15 cellular contexts compared by ENCODE assay signal in genomic region chr10:49600781-49601400, GRCh38. TPM values are rescaled to one million over a fixed set of nuclear protein-coding genes. Genes with fewer than 3 reads are reported as not detected.
"Had no signal": no experiment of that assay in that cellular context is flagged by ENCODE, and none has a peak within 500 bp of the region (broad histone marks: within the 10 kb centered on the region; RNA-seq: fewer than 3 reads in every experiment).

No MANE protein-coding gene starts in this region.

- H3K27me3 ChIP-seq: ascending aorta had no signal

- H3K4me3 Mint-ChIP-seq: activated B cell treated with CpG ODN at 0.5 μM for 24 hours; activated CD4-positive, alpha-beta T cell treated with anti-CD3 and anti-CD28 coated beads, Interleukin-2, amount 10 ng/mL, durations not matched to agents 7 days and 5 days; naive B cell; T-helper 17 cell had no signal

- FAIRE-seq: bronchial epithelial cell, TTC549 had no signal

- H3K9me3 ChIP-seq: ascending aorta, gastrocnemius medialis, heart right ventricle had no signal

- H3K4me1 ChIP-seq: ascending aorta, gastrocnemius medialis, heart right ventricle had no signal

- ATAC-seq: gastrocnemius medialis, heart right ventricle, right cardiac atrium, T-helper 17 cell had no signal

- H3K4me1 Mint-ChIP-seq: activated B cell treated with CpG ODN at 0.5 μM for 24 hours; activated CD4-positive, alpha-beta T cell treated with anti-CD3 and anti-CD28 coated beads, Interleukin-2, amount 10 ng/mL, durations not matched to agents 7 days and 5 days; naive B cell; T-helper 17 cell had no signal

- H3K4me3 ChIP-seq: ascending aorta, coronary artery, gastrocnemius medialis, heart right ventricle, lung, smooth muscle cell had no signal

- H3K27ac Mint-ChIP-seq: activated B cell treated with CpG ODN at 0.5 μM for 24 hours; activated CD4-positive, alpha-beta T cell treated with anti-CD3 and anti-CD28 coated beads, Interleukin-2, amount 10 ng/mL, durations not matched to agents 7 days and 5 days; naive B cell; T-helper 17 cell had no signal

- H3K27ac ChIP-seq: ascending aorta, coronary artery, gastrocnemius medialis, heart right ventricle had no signal

- DNase-seq: activated B cell treated with CpG ODN at 0.5 μM for 24 hours; activated CD4-positive, alpha-beta T cell treated with anti-CD3 and anti-CD28 coated beads, Interleukin-2, amount 10 ng/mL, durations not matched to agents 7 days and 5 days; activated naive CD4-positive, alpha-beta T cell; effector CD8-positive, alpha-beta T cell; gastrocnemius medialis; heart right ventricle; naive B cell; right cardiac atrium; T-helper 17 cell had no signal

- H3K4me2 ChIP-seq: smooth muscle cell had no signal

- H3K36me3 ChIP-seq: ascending aorta, gastrocnemius medialis, heart right ventricle had no signal

- H3K9me3 Mint-ChIP-seq: activated B cell treated with CpG ODN at 0.5 μM for 24 hours; activated CD4-positive, alpha-beta T cell treated with anti-CD3 and anti-CD28 coated beads, Interleukin-2, amount 10 ng/mL, durations not matched to agents 7 days and 5 days had no signal

RNA-seq across cellular contexts. Expression of gene SLC18A3, which starts 9.2 kb away (rescaled TPM):
- total RNA-seq: activated B cell treated with CpG ODN at 0.5 μM for 24 hours; activated CD4-positive, alpha-beta T cell treated with anti-CD3 and anti-CD28 coated beads, Interleukin-2, amount 10 ng/mL, durations not matched to agents 7 days and 5 days; ascending aorta; bronchial epithelial cell; gastrocnemius medialis; heart right ventricle; lung; smooth muscle cell; T-helper 17 cell had no signal

RNA-seq across cellular contexts. Expression of gene CHAT, which starts 12.9 kb away (rescaled TPM):
- total RNA-seq: activated B cell treated with CpG ODN at 0.5 μM for 24 hours; activated CD4-positive, alpha-beta T cell treated with anti-CD3 and anti-CD28 coated beads, Interleukin-2, amount 10 ng/mL, durations not matched to agents 7 days and 5 days; ascending aorta; bronchial epithelial cell; gastrocnemius medialis; heart right ventricle; lung; right cardiac atrium; smooth muscle cell; T-helper 17 cell had no signal
